Comparison of ENCODE assay signal across 17 cellular contexts in the genomic region with DNA sequence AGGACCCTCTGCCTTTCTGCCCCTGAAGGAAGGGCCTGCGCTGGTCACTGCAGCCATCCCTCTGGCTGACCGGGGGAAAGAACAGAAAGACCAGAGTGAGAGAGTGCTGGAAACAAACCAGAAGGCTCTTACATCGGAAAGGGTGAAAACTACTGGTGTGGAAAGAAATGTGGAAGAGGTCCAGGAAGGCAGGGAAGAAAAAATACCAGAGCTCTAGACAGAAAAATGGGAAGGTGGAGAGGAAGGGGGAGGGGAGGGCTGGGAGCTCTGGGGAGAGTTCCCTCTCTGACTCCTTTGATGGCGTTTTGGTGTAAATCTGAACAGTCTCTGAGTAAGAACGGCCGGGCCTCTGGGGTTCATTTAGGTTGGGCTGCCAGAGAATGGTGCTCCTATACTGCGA. TPM values are rescaled to one million over a fixed set of nuclear protein-coding genes. Genes with fewer than 3 reads are reported as not detected.
DNase-seq lines count a peak whose midpoint lies in the region; ATAC-seq and TF ChIP-seq lines count a peak whose summit lies in the region.
"Had no signal": no experiment of that assay in that cellular context is flagged by ENCODE, and none has a peak within 500 bp of the region (broad histone marks: within the 10 kb centered on the region; RNA-seq: fewer than 3 reads in every experiment).

No MANE protein-coding gene starts in this region.

- peaks cover 0 to 29% of the 10 kb centered on the region in 2 donors for H3K4me1 ChIP-seq in left lung
- H3K4me1 ChIP-seq: body of pancreas, foreskin keratinocyte had no signal

- H3K36me3 ChIP-seq in left lung = no peaks in the 10 kb centered on the region

- TF ChIP-seq CTCF in AG10803 (conservative IDR thresholded peaks at IDR 0.05; ENCODE audit: low read length) (no peak), WTC11 (IDR thresholded peaks at IDR 0.05) (no peak), nephron progenitor cell (IDR thresholded peaks at IDR 0.05) (no peak), left lung (IDR thresholded peaks at IDR 0.05) (no peak)

- CTCF ChIA-PET in WTC11 (lab: Charles Lee) = interaction anchor here (1.0 to 5.5 kb wide), 4 partner anchors 13 to 363 kb away, joined by 3 to 43 read pairs (median 4); no protein-coding TSS in a partner anchor
- CTCF ChIA-PET in activated CD8-positive, alpha-beta memory T cell treated with anti-CD3 and anti-CD28 coated beads, Interleukin-2, amount 10 ng/mL, durations not matched to agents 7 days and 5 days (lab: Charles Lee) = interaction anchor here (1.3 kb wide), 1 partner anchor 258 kb away, joined by 3 read pairs; no protein-coding TSS in a partner anchor

- H3K36me3 Mint-ChIP-seq in WTC11 = no peaks in the 10 kb centered on the region
- no peaks in the 10 kb centered on the region for H3K36me3 Mint-ChIP-seq in nephron progenitor cell (ENCODE audit: low read depth)
- no peaks in the 10 kb centered on the region for H3K36me3 Mint-ChIP-seq in activated CD8-positive, alpha-beta memory T cell treated with anti-CD3 and anti-CD28 coated beads, Interleukin-2, amount 10 ng/mL, durations not matched to agents 7 days and 5 days

- POLR2A ChIA-PET in WTC11 (lab: Charles Lee) = no interaction called here

- no peak for ATAC-seq in WTC11
- ATAC-seq in activated CD8-positive, alpha-beta memory T cell treated with anti-CD3 and anti-CD28 coated beads, Interleukin-2, amount 10 ng/mL, durations not matched to agents 7 days and 5 days = no peak
- no peak for ATAC-seq in HG03097 (IDR thresholded peaks at IDR 0.05; ENCODE audit: low FRiP score, unreplicated experiment)
- no peak for ATAC-seq in left lung
- ATAC-seq: body of pancreas, foreskin keratinocyte had no signal

- H3K27ac Mint-ChIP-seq in WTC11 = peak overlapping the region; percentile 43
- H3K27ac Mint-ChIP-seq in nephron progenitor cell = peak overlapping the region; percentile 71
- H3K27ac Mint-ChIP-seq in activated CD8-positive, alpha-beta memory T cell treated with anti-CD3 and anti-CD28 coated beads, Interleukin-2, amount 10 ng/mL, durations not matched to agents 7 days and 5 days = no peak overlapping the region
- H3K27ac Mint-ChIP-seq: progenitor cell of endocrine pancreas had no signal

- H3K27me3 Mint-ChIP-seq in WTC11 (ENCODE audit: low read depth) (no peaks in the 10 kb centered on the region), nephron progenitor cell (ENCODE audit: low read depth, poor library complexity) (peaks cover 5% of the 10 kb centered on the region)
- H3K27me3 Mint-ChIP-seq in activated CD8-positive, alpha-beta memory T cell treated with anti-CD3 and anti-CD28 coated beads, Interleukin-2, amount 10 ng/mL, durations not matched to agents 7 days and 5 days = peaks cover 2% of the 10 kb centered on the region
- H3K27me3 Mint-ChIP-seq: progenitor cell of endocrine pancreas had no signal

- H3K9me3 ChIP-seq in left lung = no peaks in the 10 kb centered on the region
- H3K9me3 ChIP-seq: body of pancreas had no signal

- no peaks in the 10 kb centered on the region for H3K27me3 ChIP-seq in left lung
- H3K27me3 ChIP-seq: body of pancreas, foreskin keratinocyte had no signal

- DNase-seq in AG10803 (ENCODE audit: low read depth) (peak; percentile 56), WTC11 (ENCODE audit: low spot score) (no peak), cardiac septum (ENCODE audit: low spot score) (peak; percentile 64), nephron progenitor cell (no peak), left lung (no peak)
- no peak for DNase-seq in activated CD8-positive, alpha-beta memory T cell treated with anti-CD3 and anti-CD28 coated beads, Interleukin-2, amount 10 ng/mL, durations not matched to agents 7 days and 5 days
- DNase-seq in activated effector memory CD4-positive, alpha-beta T cell treated with anti-CD3 and anti-CD28 coated beads, Interleukin-2, amount 50 U/mL, for 16 hours = no peak
- DNase-seq: activated gamma-delta T cell treated with Interleukin-2 at 50 U/mL for 16 hours; body of pancreas; effector CD8-positive, alpha-beta T cell; foreskin keratinocyte; Kasumi-1; NCI-H1436 treated with DMSO at 0.1 percent for 48 hours; NCI-H446 had no signal

- H3K9me3 Mint-ChIP-seq in WTC11 = no peaks in the 10 kb centered on the region
- no peaks in the 10 kb centered on the region for H3K9me3 Mint-ChIP-seq in nephron progenitor cell
- H3K9me3 Mint-ChIP-seq in activated CD8-positive, alpha-beta memory T cell treated with anti-CD3 and anti-CD28 coated beads, Interleukin-2, amount 10 ng/mL, durations not matched to agents 7 days and 5 days (ENCODE audit: low read depth) = no peaks in the 10 kb centered on the region

- H3K4me3 Mint-ChIP-seq in WTC11 (no peak overlapping the region), nephron progenitor cell (peak overlapping the region; percentile 13)
- H3K4me3 Mint-ChIP-seq in activated CD8-positive, alpha-beta memory T cell treated with anti-CD3 and anti-CD28 coated beads, Interleukin-2, amount 10 ng/mL, durations not matched to agents 7 days and 5 days = no peak overlapping the region

- H3K4me3 ChIP-seq in AG10803 (ENCODE audit: low read length) (no peak overlapping the region), left lung (no peak overlapping the region)
- H3K4me3 ChIP-seq: body of pancreas had no signal

- H3K4me1 Mint-ChIP-seq in WTC11 (peaks cover 44% of the 10 kb centered on the region), nephron progenitor cell (peaks cover 58% of the 10 kb centered on the region)
- H3K4me1 Mint-ChIP-seq in activated CD8-positive, alpha-beta memory T cell treated with anti-CD3 and anti-CD28 coated beads, Interleukin-2, amount 10 ng/mL, durations not matched to agents 7 days and 5 days = no peaks in the 10 kb centered on the region

- intact Hi-C loops in cardiac septum (cut with DNase I) (no loop called here), left lung (cut with DNase I) (no loop called here)

- no peak overlapping the region for H3K27ac ChIP-seq in left lung
- H3K27ac ChIP-seq: body of pancreas, foreskin keratinocyte had no signal

TF ChIP-seq in WTC11, 78 proteins besides CTCF, POLR2A, EP300 and RAD21 (continues in another document):
- TF ChIP-seq CREB1 (CRISPR knock-in tag; IDR thresholded peaks at IDR 0.05) (no peak), NFYB (CRISPR knock-in tag; conservative IDR thresholded peaks at IDR 0.05; ENCODE audit: low read depth) (no peak), TEAD4 (CRISPR knock-in tag; IDR thresholded peaks at IDR 0.05) (no peak), JAZF1 (CRISPR knock-in tag; IDR thresholded peaks at IDR 0.05) (no peak), NR1H2 (CRISPR knock-in tag; IDR thresholded peaks at IDR 0.05) (no peak), HMGA2 (CRISPR knock-in tag; IDR thresholded peaks at IDR 0.05) (no peak), RELA (CRISPR knock-in tag; IDR thresholded peaks at IDR 0.05; ENCODE audit: borderline replicate concordance) (no peak)
- TF ChIP-seq, protein P1, sequence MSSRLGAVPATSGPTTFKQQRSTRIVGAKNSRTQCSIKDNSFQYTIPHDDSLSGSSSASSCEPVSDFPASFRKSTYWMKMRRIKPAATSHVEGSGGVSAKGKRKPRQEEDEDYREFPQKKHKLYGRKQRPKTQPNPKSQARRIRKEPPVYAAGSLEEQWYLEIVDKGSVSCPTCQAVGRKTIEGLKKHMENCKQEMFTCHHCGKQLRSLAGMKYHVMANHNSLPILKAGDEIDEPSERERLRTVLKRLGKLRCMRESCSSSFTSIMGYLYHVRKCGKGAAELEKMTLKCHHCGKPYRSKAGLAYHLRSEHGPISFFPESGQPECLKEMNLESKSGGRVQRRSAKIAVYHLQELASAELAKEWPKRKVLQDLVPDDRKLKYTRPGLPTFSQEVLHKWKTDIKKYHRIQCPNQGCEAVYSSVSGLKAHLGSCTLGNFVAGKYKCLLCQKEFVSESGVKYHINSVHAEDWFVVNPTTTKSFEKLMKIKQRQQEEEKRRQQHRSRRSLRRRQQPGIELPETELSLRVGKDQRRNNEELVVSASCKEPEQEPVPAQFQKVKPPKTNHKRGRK (CRISPR knock-in tag; IDR thresholded peaks at IDR 0.05; ENCODE audit: borderline replicate concordance) = no peak
- TF ChIP-seq, protein P2, sequence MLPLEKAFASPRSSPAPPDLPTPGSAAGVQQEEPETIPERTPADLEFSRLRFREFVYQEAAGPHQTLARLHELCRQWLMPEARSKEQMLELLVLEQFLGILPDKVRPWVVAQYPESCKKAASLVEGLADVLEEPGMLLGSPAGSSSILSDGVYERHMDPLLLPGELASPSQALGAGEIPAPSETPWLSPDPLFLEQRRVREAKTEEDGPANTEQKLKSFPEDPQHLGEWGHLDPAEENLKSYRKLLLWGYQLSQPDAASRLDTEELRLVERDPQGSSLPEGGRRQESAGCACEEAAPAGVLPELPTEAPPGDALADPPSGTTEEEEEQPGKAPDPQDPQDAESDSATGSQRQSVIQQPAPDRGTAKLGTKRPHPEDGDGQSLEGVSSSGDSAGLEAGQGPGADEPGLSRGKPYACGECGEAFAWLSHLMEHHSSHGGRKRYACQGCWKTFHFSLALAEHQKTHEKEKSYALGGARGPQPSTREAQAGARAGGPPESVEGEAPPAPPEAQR (CRISPR knock-in tag; IDR thresholded peaks at IDR 0.05) = no peak
- TF ChIP-seq, protein P3, sequence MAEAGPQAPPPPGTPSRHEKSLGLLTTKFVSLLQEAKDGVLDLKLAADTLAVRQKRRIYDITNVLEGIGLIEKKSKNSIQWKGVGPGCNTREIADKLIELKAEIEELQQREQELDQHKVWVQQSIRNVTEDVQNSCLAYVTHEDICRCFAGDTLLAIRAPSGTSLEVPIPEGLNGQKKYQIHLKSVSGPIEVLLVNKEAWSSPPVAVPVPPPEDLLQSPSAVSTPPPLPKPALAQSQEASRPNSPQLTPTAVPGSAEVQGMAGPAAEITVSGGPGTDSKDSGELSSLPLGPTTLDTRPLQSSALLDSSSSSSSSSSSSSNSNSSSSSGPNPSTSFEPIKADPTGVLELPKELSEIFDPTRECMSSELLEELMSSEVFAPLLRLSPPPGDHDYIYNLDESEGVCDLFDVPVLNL (CRISPR knock-in tag; IDR thresholded peaks at IDR 0.05; ENCODE audit: borderline replicate concordance, low read depth) = no peak
- TF ChIP-seq, protein P4, sequence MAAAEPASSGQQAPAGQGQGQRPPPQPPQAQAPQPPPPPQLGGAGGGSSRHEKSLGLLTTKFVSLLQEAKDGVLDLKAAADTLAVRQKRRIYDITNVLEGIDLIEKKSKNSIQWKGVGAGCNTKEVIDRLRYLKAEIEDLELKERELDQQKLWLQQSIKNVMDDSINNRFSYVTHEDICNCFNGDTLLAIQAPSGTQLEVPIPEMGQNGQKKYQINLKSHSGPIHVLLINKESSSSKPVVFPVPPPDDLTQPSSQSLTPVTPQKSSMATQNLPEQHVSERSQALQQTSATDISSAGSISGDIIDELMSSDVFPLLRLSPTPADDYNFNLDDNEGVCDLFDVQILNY (CRISPR knock-in tag; IDR thresholded peaks at IDR 0.05) = no peak

RNA-seq across cellular contexts. Expression of a gene that starts 47.7 kb away (rescaled TPM):
- total RNA-seq in WTC11 (2021) = 15.0 to 19.8 TPM (median 18.7 TPM) in 3 replicates
- 16.5 TPM for total RNA-seq in cardiac septum
- under 1 TPM; 0.18 to 0.19 TPM for total RNA-seq in activated CD8-positive, alpha-beta memory T cell treated with anti-CD3 and anti-CD28 coated beads, Interleukin-2, amount 10 ng/mL, durations not matched to agents 7 days and 5 days
- total RNA-seq in left lung = 1 to 10 TPM in 1 of 2 donors, under 1 TPM in 1; 0.52 to 1.6 TPM
- total RNA-seq: A673, body of pancreas had no signal

Comparison
In these comparisons a context has a peak if more than half of its experiments do, and no peak if none do; other contexts are left out.
1. DNase-seq: peak in AG10803 (single experiment) and cardiac septum (single experiment); none in WTC11 (single experiment), nephron progenitor cell (single experiment), activated CD8-positive, alpha-beta memory T cell treated with anti-CD3 and anti-CD28 coated beads, Interleukin-2, amount 10 ng/mL, durations not matched to agents 7 days and 5 days (single experiment), activated effector memory CD4-positive, alpha-beta T cell treated with anti-CD3 and anti-CD28 coated beads, Interleukin-2, amount 50 U/mL, for 16 hours (single experiment) and left lung (0 of 2).